Comparison of ENCODE assay signal across 19 cellular contexts in the genomic region with DNA sequence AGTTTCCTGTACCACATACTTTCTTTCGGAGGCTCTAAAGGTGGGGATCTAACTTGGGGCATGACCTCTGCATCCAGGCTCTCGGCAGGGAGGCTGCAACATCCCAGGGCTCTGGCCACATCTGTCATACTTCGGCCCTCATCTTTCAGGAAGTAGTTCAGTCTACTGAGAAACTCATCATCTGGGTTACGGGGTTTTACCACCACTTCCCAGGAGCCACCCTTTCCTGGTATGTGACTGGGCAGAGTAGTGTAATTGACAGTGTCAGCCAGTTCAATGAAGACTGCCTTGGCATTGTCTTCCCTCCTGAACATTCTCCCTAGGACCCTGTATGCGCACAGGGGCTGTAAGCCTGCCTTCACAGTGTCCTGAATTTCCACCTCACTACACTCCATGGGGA. TPM values are rescaled to one million over a fixed set of nuclear protein-coding genes. Genes with fewer than 3 reads are reported as not detected.
"Had no signal": no experiment of that assay in that cellular context is flagged by ENCODE, and none has a peak within 500 bp of the region (broad histone marks: within the 10 kb centered on the region; RNA-seq: fewer than 3 reads in every experiment).

No MANE protein-coding gene starts in this region.

- H3K4me1 Mint-ChIP-seq: mesothelial cell of epicardium, nephron had no signal

- H3K27ac Mint-ChIP-seq: mesothelial cell of epicardium; nephron; stimulated activated naive B cell treated with anti-CD40 and anti-IgM and Interleukin-4, amounts not matched to agents 10 μg/mL and 1 μg/mL and 100 μg/mL, for 72 hours had no signal

- ATAC-seq: gastroesophageal sphincter; heart left ventricle; left lung; stimulated activated naive B cell treated with anti-CD40 and anti-IgM and Interleukin-4, amounts not matched to agents 10 μg/mL and 1 μg/mL and 100 μg/mL, for 72 hours had no signal

- H3K9me3 ChIP-seq: gastroesophageal sphincter, heart left ventricle, left lung, sigmoid colon, thyroid gland had no signal

- H3K4me3 ChIP-seq: gastroesophageal sphincter, heart left ventricle, left lung, sigmoid colon, thyroid gland had no signal

- DNase-seq: activated CD4-positive, alpha-beta T cell treated with anti-CD3 and anti-CD28 coated beads for 48 hours; activated CD4-positive, CD25-positive, alpha-beta regulatory T cell; activated naive CD4-positive, alpha-beta T cell treated with anti-CD3 and anti-CD28 coated beads, Interleukin-2, amount 50 U/mL, for 16 hours; activated T-cell treated with anti-CD3 and anti-CD28 coated beads, Interleukin-2, amount 50 U/mL, for 1 hour; caudate nucleus; heart left ventricle; left lung; sigmoid colon; stimulated activated CD4-positive, alpha-beta T cell treated with anti-CD3 and anti-CD28 coated beads, Interleukin-4, amount 100 ng/mL, for 24 hours; stimulated activated naive B cell treated with anti-CD40 and anti-IgM and Interleukin-4, amounts not matched to agents 10 μg/mL and 1 μg/mL and 100 μg/mL, for 72 hours; T-helper 9 cell; thyroid gland had no signal

- H3K27me3 ChIP-seq: gastroesophageal sphincter, left lung, thyroid gland had no signal

- H3K27ac ChIP-seq: gastroesophageal sphincter, heart left ventricle, left lung, sigmoid colon, thyroid gland had no signal

- H3K4me1 ChIP-seq: gastroesophageal sphincter, heart left ventricle, left lung, sigmoid colon, thyroid gland had no signal

- H3K36me3 ChIP-seq: gastroesophageal sphincter, heart left ventricle, left lung, sigmoid colon, thyroid gland had no signal

- H3K4me3 Mint-ChIP-seq: mesothelial cell of epicardium; nephron; stimulated activated naive B cell treated with anti-CD40 and anti-IgM and Interleukin-4, amounts not matched to agents 10 μg/mL and 1 μg/mL and 100 μg/mL, for 72 hours had no signal

- H3K36me3 Mint-ChIP-seq: mesothelial cell of epicardium; stimulated activated naive B cell treated with anti-CD40 and anti-IgM and Interleukin-4, amounts not matched to agents 10 μg/mL and 1 μg/mL and 100 μg/mL, for 72 hours had no signal

- H3K9me3 Mint-ChIP-seq: stimulated activated naive B cell treated with anti-CD40 and anti-IgM and Interleukin-4, amounts not matched to agents 10 μg/mL and 1 μg/mL and 100 μg/mL, for 72 hours had no signal

RNA-seq across cellular contexts. Expression of gene PNMA5, which starts 2.8 kb away (rescaled TPM):
- total RNA-seq: gastroesophageal sphincter, heart left ventricle, kidney epithelial cell, left lung, lung microvascular endothelial cell, mesothelial cell of epicardium, renal cortical epithelial cell, sigmoid colon, thyroid gland, ureter had no signal
